ENCODE assay signal across 11 cellular contexts in genomic region chr4:158159054-158159717, GRCh38. TPM values are rescaled to one million over a fixed set of nuclear protein-coding genes. Genes with fewer than 3 reads are reported as not detected.
DNase-seq lines count a peak whose midpoint lies in the region; ATAC-seq and TF ChIP-seq lines count a peak whose summit lies in the region.
"Had no signal": no experiment of that assay in that cellular context is flagged by ENCODE, and none has a peak within 500 bp of the region (broad histone marks: within the 10 kb centered on the region; RNA-seq: fewer than 3 reads in every experiment).

No MANE protein-coding gene starts in this region.

- H3K4me1 ChIP-seq in GM23338 (ENCODE audit: insufficient read depth) (0 out of 2 replicates have a peak, but pooled peaks cover 2% of the 10 kb centered on the region), RWPE2 (ENCODE audit: insufficient read depth, poor library complexity, severe bottlenecking) (peaks cover 6% of the 10 kb centered on the region)
- H3K4me1 ChIP-seq: parathyroid adenoma had no signal

- H3K4me3 ChIP-seq in GM23338 (no peak overlapping the region), RWPE2 (ENCODE audit: severe bottlenecking) (no peak overlapping the region), epithelial cell of esophagus (ENCODE audit: low read length) (no peak overlapping the region), skeletal muscle cell (ENCODE audit: low read depth, low read length) (no peak overlapping the region)
- H3K4me3 ChIP-seq: cardiac muscle cell had no signal

- no peaks in the 10 kb centered on the region for H3K9me3 ChIP-seq in RWPE2 (ENCODE audit: severe bottlenecking)

- H4K20me1 ChIP-seq in GM23338 (replicated peaks; ENCODE audit: insufficient read depth): no peaks in the 10 kb centered on the region

- H3K9me3 Mint-ChIP-seq in GM23338: no peaks in the 10 kb centered on the region

- H3K79me2 ChIP-seq in GM23338 (replicated peaks; ENCODE audit: insufficient read depth): no peaks in the 10 kb centered on the region
- H3K79me2 ChIP-seq: parathyroid adenoma had no signal

- ATAC-seq in GM23338 (no peak), RWPE2 (ENCODE audit: low read depth) (peak; percentile 80)

- H3K27me3 Mint-ChIP-seq in GM23338 (ENCODE audit: insufficient read depth, low read depth, poor library complexity): no peaks in the 10 kb centered on the region

- DNase-seq in GM23338 (ENCODE audit: low spot score): no peak
- no peak for DNase-seq in RWPE2 (ENCODE audit: low spot score)
- DNase-seq in epithelial cell of esophagus (ENCODE audit: low read depth): peak; percentile 93
- DNase-seq in skeletal muscle cell (ENCODE audit: low read depth): peak; percentile 43
- no peak for DNase-seq in superior temporal gyrus (ENCODE audit: extremely low spot score)
- no peak for DNase-seq in putamen (ENCODE audit: low spot score)
- DNase-seq in NCI-H2171 (lab: John Stamatoyannopoulos, UW): no peak
- no peak for DNase-seq in D341Med (ENCODE audit: low spot score)
- DNase-seq: activated CD4-positive, alpha-beta T cell treated with anti-CD3 and anti-CD28 coated beads for 1 hour had no signal

- TF ChIP-seq CTCF in GM23338 (conservative IDR thresholded peaks at IDR 0.05; ENCODE audit: low read depth in 2 of 2): no peak
- no peak for TF ChIP-seq CTCF in RWPE2 (IDR thresholded peaks at IDR 0.05; ENCODE audit: poor library complexity, severe bottlenecking)
- no peak for TF ChIP-seq CTCF in epithelial cell of esophagus (IDR thresholded peaks at IDR 0.05; ENCODE audit: insufficient read depth, low read depth, low read length, missing control alignments)

- peaks cover 14% of the 10 kb centered on the region; the same call in 2 of the 3 replicates for H3K4me1 Mint-ChIP-seq in GM23338

- H3K27ac Mint-ChIP-seq in GM23338: peak overlapping the region; percentile 54; the same call in 1 of the 2 replicates

- no peaks in the 10 kb centered on the region for H3K36me3 ChIP-seq in GM23338 (ENCODE audit: insufficient read depth)
- H3K36me3 ChIP-seq in RWPE2 (ENCODE audit: low read depth): no peaks in the 10 kb centered on the region
- H3K36me3 ChIP-seq: cardiac muscle cell had no signal

- no peaks in the 10 kb centered on the region for H3F3A ChIP-seq in GM23338 (replicated peaks; ENCODE audit: low read depth)

- no peak overlapping the region; the same call in 1 of the 2 replicates for H2AFZ ChIP-seq in GM23338
- H2AFZ ChIP-seq: parathyroid adenoma had no signal

- 0 out of 2 replicates have a peak, but pooled peaks cover 2% of the 10 kb centered on the region for H3K9me2 ChIP-seq in GM23338 (ENCODE audit: insufficient read depth)

- no peaks in the 10 kb centered on the region for H3K36me3 Mint-ChIP-seq in GM23338 (ENCODE audit: low read depth)

- H3K4me3 Mint-ChIP-seq in GM23338: no peak overlapping the region

- H3K27ac ChIP-seq in GM23338 (ENCODE audit: low read depth) (no peak overlapping the region), RWPE2 (ENCODE audit: poor library complexity, severe bottlenecking) (no peak overlapping the region)
- H3K27ac ChIP-seq: cardiac muscle cell, parathyroid adenoma had no signal

- H3K27me3 ChIP-seq in GM23338 (ENCODE audit: insufficient read depth): no peaks in the 10 kb centered on the region
- H3K27me3 ChIP-seq in RWPE2 (ENCODE audit: insufficient read depth, poor library complexity, severe bottlenecking): no peaks in the 10 kb centered on the region
- H3K27me3 ChIP-seq: cardiac muscle cell had no signal

- no peak overlapping the region for H3K4me2 ChIP-seq in GM23338

TF ChIP-seq in GM23338, 12 proteins besides CTCF, POLR2A, EP300 and RAD21:
- TF ChIP-seq CREB1 (CRISPR knock-in tag; IDR thresholded peaks at IDR 0.05; ENCODE audit: low read depth) (no peak), EZH2phosphoT487 (IDR thresholded peaks at IDR 0.05; ENCODE audit: unreplicated experiment) (no peak), ZNF331 (CRISPR knock-in tag; IDR thresholded peaks at IDR 0.05; ENCODE audit: low read depth) (no peak), ZNF114 (CRISPR knock-in tag; IDR thresholded peaks at IDR 0.05) (no peak), JUNB (IDR thresholded peaks at IDR 0.05; ENCODE audit: unreplicated experiment) (no peak)
TF ChIP-seq in GM23338: peak in this region for 0.

RNA-seq across cellular contexts. Expression of gene GASK1B, which starts 13.6 kb away (rescaled TPM):
- total RNA-seq in GM23338 (2014; rRNA removed; shearing (Covaris generic)): not detected in 2 replicates
- polyA plus RNA-seq in GM23338 (2016; fragmentation: Nextera tagmentation; extraction: Ambion mirVana): not detected in 2 replicates

RNA-seq across cellular contexts. Expression of gene TMEM144, which starts 51.1 kb away (rescaled TPM):
- total RNA-seq in GM23338 (2014; rRNA removed; shearing (Covaris generic)): 1.7 and 2.8 TPM in 2 replicates
- 0.75 and 1.3 TPM in 2 replicates for polyA plus RNA-seq in GM23338 (2016; fragmentation: Nextera tagmentation; extraction: Ambion mirVana)

Comparison
In these comparisons a context has a peak if more than half of its experiments do, and no peak if none do; other contexts are left out.
1. DNase-seq: peak in epithelial cell of esophagus (single experiment) and skeletal muscle cell (single experiment); none in GM23338 (single experiment), RWPE2 (single experiment), superior temporal gyrus (single experiment), putamen (single experiment), NCI-H2171 (single experiment) and D341Med (single experiment).